ENCODE assay signal across 18 cellular contexts in the genomic region with DNA sequence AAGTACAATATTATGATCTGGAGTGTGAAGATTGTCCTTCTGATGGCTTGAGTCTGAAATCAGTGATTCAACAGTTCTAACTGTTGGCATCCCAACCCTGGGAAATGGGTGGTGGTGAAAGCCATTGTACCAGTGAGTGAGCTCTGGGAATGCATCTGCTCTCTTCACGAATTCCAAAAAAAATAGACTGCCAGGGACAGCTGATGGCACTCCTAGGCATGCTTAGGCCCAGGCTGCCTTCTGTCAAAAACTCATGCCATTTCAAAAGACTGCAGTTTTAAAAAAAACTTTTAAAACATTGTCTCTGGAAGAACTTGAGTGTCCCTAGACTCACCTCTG. TPM values are rescaled to one million over a fixed set of nuclear protein-coding genes. Genes with fewer than 3 reads are reported as not detected.
A peak's percentile ranks its signal among the peaks of the same experiment; 100 is the strongest.
DNase-seq lines count a peak whose midpoint lies in the region; ATAC-seq and TF ChIP-seq lines count a peak whose summit lies in the region.
"Had no signal": no experiment of that assay in that cellular context is flagged by ENCODE, and none has a peak within 500 bp of the region (broad histone marks: within the 10 kb centered on the region; RNA-seq: fewer than 3 reads in every experiment).

No MANE protein-coding gene starts in this region.

- WGBS in SK-N-SH (ENCODE audit: low lambda C conversion rate) = 56% methylated on average over 1 of the region's 1 CpG

- no peaks in the 10 kb centered on the region for H3K4me1 ChIP-seq in SK-N-SH (ENCODE audit: control insufficient read depth in 1 of 2, insufficient read depth in 2 of 2, low read depth in 1 of 2, low read length in 1 of 2)
- H3K4me1 ChIP-seq in right atrium auricular region = no peaks in the 10 kb centered on the region
- H3K4me1 ChIP-seq in lower lobe of right lung = no peaks in the 10 kb centered on the region

- H3K9me3 ChIP-seq in SK-N-SH (no peaks in the 10 kb centered on the region), right atrium auricular region (no peaks in the 10 kb centered on the region), lower lobe of right lung (no peaks in the 10 kb centered on the region)

- TF ChIP-seq EP300 in SK-N-SH (IDR thresholded peaks at IDR 0.05; ENCODE audit: borderline replicate concordance in 1 of 2, low read depth in 1 of 2, low read length in 1 of 2) = no peak

- peaks cover 0 to 4% of the 10 kb centered on the region in 2 experiments for H3K36me3 ChIP-seq in SK-N-SH (replicated peaks in 1 of 2; ENCODE audit: control insufficient read depth in 1 of 2, insufficient read depth in 2 of 2, low read length in 1 of 2)
- H3K36me3 ChIP-seq in right atrium auricular region = no peaks in the 10 kb centered on the region
- no peaks in the 10 kb centered on the region for H3K36me3 ChIP-seq in lower lobe of right lung

- H3K27me3 Mint-ChIP-seq in HFFc6 (ENCODE audit: insufficient read depth) = no peaks in the 10 kb centered on the region; the same call in 1 of the 2 replicates
- H3K27me3 Mint-ChIP-seq in memory B cell = no peaks in the 10 kb centered on the region
- H3K27me3 Mint-ChIP-seq: CD4-positive, alpha-beta memory T cell had no signal

- H3K27me3 ChIP-seq in SK-N-SH (ENCODE audit: insufficient read depth) (no peaks in the 10 kb centered on the region), right atrium auricular region (no peaks in the 10 kb centered on the region), lower lobe of right lung (ENCODE audit: low read depth) (no peaks in the 10 kb centered on the region)
- H3K27me3 ChIP-seq: BLaER1 had no signal

- no peak overlapping the region for H2AFZ ChIP-seq in SK-N-SH (ENCODE audit: low read depth)

- H3K79me2 ChIP-seq in SK-N-SH (ENCODE audit: insufficient read depth) = no peaks in the 10 kb centered on the region

- H3K9me3 Mint-ChIP-seq in HFFc6 (no peaks in the 10 kb centered on the region), memory B cell (peaks cover 5% of the 10 kb centered on the region)

- H3K27ac Mint-ChIP-seq in HFFc6 = peak overlapping the region; percentile 6; the same call in 1 of the 2 replicates
- peak overlapping the region; percentile 58 for H3K27ac Mint-ChIP-seq in memory B cell
- H3K27ac Mint-ChIP-seq: CD4-positive, alpha-beta memory T cell; H9 had no signal

- no peak for TF ChIP-seq CTCF in HFFc6 (IDR thresholded peaks at IDR 0.05)
- TF ChIP-seq CTCF in SK-N-SH (IDR thresholded peaks at IDR 0.05) = no peak
- no peak for TF ChIP-seq CTCF in right atrium auricular region (IDR thresholded peaks at IDR 0.05)
- no peak for TF ChIP-seq CTCF in coronary artery (IDR thresholded peaks at IDR 0.05)
- no peak for TF ChIP-seq CTCF in lower lobe of right lung (IDR thresholded peaks at IDR 0.05)

- no peaks in the 10 kb centered on the region for H3F3A ChIP-seq in SK-N-SH (replicated peaks; ENCODE audit: insufficient read depth)

- no peaks in the 10 kb centered on the region for H4K20me1 ChIP-seq in SK-N-SH (ENCODE audit: insufficient read depth)
- H4K20me1 ChIP-seq: BLaER1 had no signal

- H3K27ac ChIP-seq in cingulate gyrus (ENCODE audit: low read depth, low read length) (peak overlapping the region; percentile 16), substantia nigra (ENCODE audit: low read depth, low read length, poor library complexity, severe bottlenecking) (peak overlapping the region; percentile 18), SK-N-SH (ENCODE audit: low read depth in 2 of 2, low read length in 1 of 2) (no peak overlapping the region), right atrium auricular region (no peak overlapping the region), coronary artery (no peak overlapping the region), lower lobe of right lung (no peak overlapping the region)
- H3K27ac ChIP-seq: BLaER1 had no signal

- CTCF ChIA-PET in SK-N-SH (lab: Yijun Ruan, JAX) = interaction anchor here (2.9 kb wide), 1 partner anchor 10 kb away, joined by 17 read pairs; no protein-coding TSS in a partner anchor

- H3K36me3 Mint-ChIP-seq in HFFc6 (ENCODE audit: low read depth) (no peaks in the 10 kb centered on the region), memory B cell (peaks cover 20% of the 10 kb centered on the region)

- DNase-seq in HFFc6 (no peak), memory B cell (ENCODE audit: low spot score in 2 of 2) (no peak), substantia nigra (lab: John Stamatoyannopoulos, UW) (no peak), SK-N-SH (no peak), right atrium auricular region (ENCODE audit: low spot score) (no peak), coronary artery (ENCODE audit: low spot score) (no peak), lower lobe of right lung (no peak)
- DNase-seq: 8988T; CD4-positive, alpha-beta memory T cell; DMS153; DMS79; GF-D8; H9 had no signal

- ATAC-seq in memory B cell (ENCODE audit: low read depth) (no peak), lower lobe of right lung (no peak)

- peaks cover 34% of the 10 kb centered on the region for H3K4me1 Mint-ChIP-seq in HFFc6 (ENCODE audit: low read depth)
- peaks cover 6% of the 10 kb centered on the region for H3K4me1 Mint-ChIP-seq in memory B cell

- H3K9ac ChIP-seq in SK-N-SH = no peak overlapping the region
- H3K9ac ChIP-seq: BLaER1 had no signal

- intact Hi-C loops in lower lobe of right lung (cut with DNase I) = no loop called here

- no peaks in the 10 kb centered on the region for H3K9me2 ChIP-seq in SK-N-SH

- H3K4me2 ChIP-seq in SK-N-SH = no peak overlapping the region
- H3K4me2 ChIP-seq: BLaER1 had no signal

- H3K4me3 Mint-ChIP-seq in HFFc6 (no peak overlapping the region), memory B cell (no peak overlapping the region)
- H3K4me3 Mint-ChIP-seq: CD14-positive monocyte; CD4-positive, alpha-beta memory T cell; H9 had no signal

- POLR2A ChIA-PET in SK-N-SH (lab: Yijun Ruan, JAX) = no interaction called here

- no peak overlapping the region for H3K4me3 ChIP-seq in SK-N-SH (ENCODE audit: low read depth in 2 of 2, low read length in 1 of 2)
- H3K4me3 ChIP-seq in right atrium auricular region = no peak overlapping the region
- no peak overlapping the region for H3K4me3 ChIP-seq in coronary artery
- no peak overlapping the region for H3K4me3 ChIP-seq in lower lobe of right lung
- H3K4me3 ChIP-seq: BLaER1 had no signal

- no peak for TF ChIP-seq RAD21 in SK-N-SH (IDR thresholded peaks at IDR 0.05; ENCODE audit: low read length)

TF ChIP-seq in SK-N-SH, 30 proteins besides CTCF, POLR2A, EP300 and RAD21:
- TF ChIP-seq, protein P1, sequence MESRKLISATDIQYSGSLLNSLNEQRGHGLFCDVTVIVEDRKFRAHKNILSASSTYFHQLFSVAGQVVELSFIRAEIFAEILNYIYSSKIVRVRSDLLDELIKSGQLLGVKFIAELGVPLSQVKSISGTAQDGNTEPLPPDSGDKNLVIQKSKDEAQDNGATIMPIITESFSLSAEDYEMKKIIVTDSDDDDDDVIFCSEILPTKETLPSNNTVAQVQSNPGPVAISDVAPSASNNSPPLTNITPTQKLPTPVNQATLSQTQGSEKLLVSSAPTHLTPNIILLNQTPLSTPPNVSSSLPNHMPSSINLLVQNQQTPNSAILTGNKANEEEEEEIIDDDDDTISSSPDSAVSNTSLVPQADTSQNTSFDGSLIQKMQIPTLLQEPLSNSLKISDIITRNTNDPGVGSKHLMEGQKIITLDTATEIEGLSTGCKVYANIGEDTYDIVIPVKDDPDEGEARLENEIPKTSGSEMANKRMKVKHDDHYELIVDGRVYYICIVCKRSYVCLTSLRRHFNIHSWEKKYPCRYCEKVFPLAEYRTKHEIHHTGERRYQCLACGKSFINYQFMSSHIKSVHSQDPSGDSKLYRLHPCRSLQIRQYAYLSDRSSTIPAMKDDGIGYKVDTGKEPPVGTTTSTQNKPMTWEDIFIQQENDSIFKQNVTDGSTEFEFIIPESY (IDR thresholded peaks at IDR 0.05; ENCODE audit: borderline replicate concordance, low read depth) = no peak
- no peak for TF ChIP-seq TAF1 (IDR thresholded peaks at IDR 0.05; ENCODE audit: borderline replicate concordance, low read depth, low read length)

RNA-seq across cellular contexts. Expression of a gene that starts 20.3 kb away (rescaled TPM):
- total RNA-seq in HFFc6 (2021; fragmentation: NEBNext Ultra II Directional; extraction: Animal tissue kit (Norgen Biotek cat#: 25700)) = not detected
- polyA plus RNA-seq in SK-N-SH (2012; rRNA removed) = not detected in 2 replicates
- not detected in 2 replicates for polyA plus RNA-seq in SK-N-SH (2012; cell fraction: cytosol; rRNA removed)
- polyA plus RNA-seq in SK-N-SH (2012; cell fraction: nucleus; rRNA removed) = 0.04 TPM in 1 of 2 replicates, not detected in the other
- total RNA-seq in right atrium auricular region = under 1 TPM; 0.47 to 0.48 TPM
- 1.9 TPM for total RNA-seq in lower lobe of right lung
- total RNA-seq: CD4-positive, alpha-beta memory T cell; Daoy; HT-29 had no signal
- polyA plus RNA-seq: CD4-positive, alpha-beta memory T cell had no signal

RNA-seq across cellular contexts. Expression of a gene that starts 48.7 kb away (rescaled TPM):
- total RNA-seq in HFFc6 (2021; fragmentation: NEBNext Ultra II Directional; extraction: Animal tissue kit (Norgen Biotek cat#: 25700)) = under 1 TPM in 4 of 6 experiments, not detected in 2; 0.30 to 0.58 (median 0.47) TPM
- polyA plus RNA-seq in SK-N-SH (2012; rRNA removed) = not detected in 2 replicates
- not detected in 2 replicates for polyA plus RNA-seq in SK-N-SH (2012; cell fraction: cytosol; rRNA removed)
- polyA plus RNA-seq in SK-N-SH (2012; cell fraction: nucleus; rRNA removed) = not detected in 2 replicates
- total RNA-seq in right atrium auricular region = 1 to 10 TPM; 1.4 to 2.6 TPM
- 6.1 TPM for total RNA-seq in lower lobe of right lung
- total RNA-seq: Daoy, HT-29 had no signal

Comparison
In these comparisons a context has a peak if more than half of its experiments do, and no peak if none do; other contexts are left out.
1. H3K27ac ChIP-seq: peak in cingulate gyrus (single experiment) and substantia nigra (single experiment); none in SK-N-SH (0 of 2), right atrium auricular region (0 of 2), coronary artery (0 of 2) and lower lobe of right lung (single experiment).